ENCODE assay signal across 1 cellular context in the genomic region with DNA sequence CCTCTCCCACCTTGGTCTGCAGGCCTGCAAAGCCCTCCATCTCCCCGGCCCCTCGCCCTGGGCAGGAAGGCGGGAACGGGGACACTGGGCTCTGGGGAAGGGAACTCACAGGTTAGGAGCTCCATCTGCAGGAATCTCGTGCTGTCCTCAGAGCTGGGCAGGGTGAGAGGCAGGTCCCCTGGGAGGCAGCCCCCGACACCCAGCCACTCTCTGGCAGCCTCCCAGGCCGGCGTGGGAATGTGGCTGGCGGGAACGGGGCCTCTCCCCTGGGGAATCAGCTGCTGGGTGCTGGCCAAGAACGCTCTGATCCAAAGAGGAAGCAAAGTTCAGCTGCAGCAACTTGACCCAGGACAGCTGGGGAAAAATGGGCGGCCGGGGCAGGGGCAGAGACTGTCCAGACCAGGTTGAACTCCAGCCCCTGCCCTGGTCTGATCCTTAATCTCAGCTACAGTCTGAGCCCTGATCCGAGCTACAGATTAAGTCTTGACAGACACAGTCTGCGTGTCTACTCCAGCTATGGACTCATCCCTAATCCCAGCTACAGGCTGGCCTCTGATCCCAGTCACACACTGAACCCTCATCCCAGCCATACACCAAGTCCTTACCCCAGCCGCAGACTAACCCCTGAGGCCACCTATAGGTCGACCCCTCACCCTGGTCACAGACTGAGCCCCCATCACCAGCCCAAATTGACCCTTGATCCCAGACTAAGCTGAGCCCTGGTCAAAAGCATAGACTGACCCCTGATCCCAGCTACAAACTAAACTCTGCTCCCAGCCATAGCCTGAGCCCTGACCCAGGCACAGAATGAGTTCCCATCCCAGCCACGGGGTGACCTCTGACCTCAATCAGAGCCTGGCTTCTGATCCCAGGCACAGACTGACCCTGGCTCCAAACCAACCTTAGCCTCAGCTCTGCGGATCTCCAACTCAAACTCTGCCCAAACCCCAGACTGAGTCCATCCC.
TF ChIP-seq lines count a peak whose summit lies in the region.

No MANE protein-coding gene starts in this region.

TF ChIP-seq in A549, 52 proteins besides CTCF, POLR2A, EP300 and RAD21 (continued from another document):
- TF ChIP-seq PHF8 (IDR thresholded peaks at IDR 0.05; ENCODE audit: borderline replicate concordance, low read depth) (no peak), CHD4 (IDR thresholded peaks at IDR 0.05; ENCODE audit: borderline replicate concordance) (no peak), RNF2 (IDR thresholded peaks at IDR 0.05; ENCODE audit: borderline replicate concordance, low read depth) (no peak), SMC3 (IDR thresholded peaks at IDR 0.05) (peak; percentile 94)
